19 cellular contexts compared by ENCODE assay signal in genomic region chr2:205133544-205133943, GRCh38.
A peak's percentile ranks its signal among the peaks of the same experiment; 100 is the strongest.
DNase-seq lines count a peak whose midpoint lies in the region; ATAC-seq, FAIRE-seq and TF ChIP-seq lines count a peak whose summit lies in the region.
"Had no signal": no experiment of that assay in that cellular context is flagged by ENCODE, and none has a peak within 500 bp of the region (broad histone marks: within the 10 kb centered on the region; RNA-seq: fewer than 3 reads in every experiment).

No MANE protein-coding gene starts in this region.

- in situ Hi-C loops in HepG2 (cut with HindIII; ENCODE audit: extremely low pct_ligation_motif_present, low pct_unique_long_range_greater_than_20kb) = no loop called here

- H3K27ac ChIP-seq in right lobe of liver = no peak overlapping the region
- no peak overlapping the region for H3K27ac ChIP-seq in HepG2 (ENCODE audit: extremely low read length, insufficient read depth, low read length)
- H3K27ac ChIP-seq in SJCRH30 = no peak overlapping the region
- H3K27ac ChIP-seq: lower lobe of right lung, PC-9, thoracic aorta had no signal

- POLR2A ChIA-PET in HepG2 (lab: Yijun Ruan, JAX) = no interaction called here

- no peak overlapping the region for H2AFZ ChIP-seq in HepG2 (ENCODE audit: low read length)
- H2AFZ ChIP-seq: PC-9 had no signal

- H4K20me1 ChIP-seq in HepG2 (ENCODE audit: insufficient read depth, low read length) = no peaks in the 10 kb centered on the region

- WGBS in right lobe of liver (ENCODE audit: insufficient coverage, low coverage, low lambda C conversion rate, missing lambda C conversion rate) = 36% methylated on average over 1 of the region's 1 CpG
- 13% methylated on average over 1 of the region's 1 CpG for WGBS in HepG2 (ENCODE audit: low lambda C conversion rate)

- no peak overlapping the region for H3K4me3 ChIP-seq in right lobe of liver
- H3K4me3 ChIP-seq in HepG2 (replicated peaks in 1 of 3; ENCODE audit: insufficient read depth in 1 of 3, low read depth in 2 of 3, low read length in 3 of 3) = no peak overlapping the region
- no peak overlapping the region for H3K4me3 ChIP-seq in SJCRH30
- no peak overlapping the region for H3K4me3 ChIP-seq in fibroblast of pulmonary artery (replicated peaks; ENCODE audit: low read depth, low read length)
- H3K4me3 ChIP-seq: GM12878, lower lobe of right lung, PC-9, thoracic aorta had no signal

- H3K27me3 ChIP-seq in right lobe of liver (no peaks in the 10 kb centered on the region), HepG2 (ENCODE audit: control insufficient read depth in 1 of 2, insufficient read depth in 2 of 2, low read length in 2 of 2) (no peaks in the 10 kb centered on the region), SJCRH30 (no peaks in the 10 kb centered on the region)

- no peaks in the 10 kb centered on the region for H3K4me1 ChIP-seq in right lobe of liver
- no peaks in the 10 kb centered on the region for H3K4me1 ChIP-seq in HepG2 (ENCODE audit: insufficient read depth, low read length)
- H3K4me1 ChIP-seq in SJCRH30 = peaks cover 8% of the 10 kb centered on the region; the same call in 1 of the 2 replicates

- DNase-seq in right lobe of liver (peak in 2 of 3 donors; percentile 17 to 46), HepG2 (ENCODE audit: low spot score) (no peak), SJCRH30 (peak; percentile 6 to 18), fibroblast of pulmonary artery (ENCODE audit: low read depth) (peak; percentile 35), H4 (ENCODE audit: low spot score) (no peak)
- DNase-seq in stimulated activated naive CD4-positive, alpha-beta T cell treated with Interleukin-2 at 50 U/mL for 16 hours (lab: John Stamatoyannopoulos, UW) = no peak
- no peak for DNase-seq in activated CD4-positive, CD25-positive, alpha-beta regulatory T cell treated with anti-CD3 and anti-CD28 coated beads, Interleukin-2, amount 50 U/mL, for 72 hours
- DNase-seq: activated B cell treated with CpG ODN at 0.5 μM for 24 hours; activated CD4-positive, alpha-beta memory T cell treated with anti-CD3 and anti-CD28 coated beads, Interleukin-2, amount 10 ng/mL, durations not matched to agents 7 days and 5 days; activated naive CD4-positive, alpha-beta T cell; H7; lower lobe of right lung; NCI-H1930; NCI-H82; PC-9; stimulated activated CD4-positive, alpha-beta T cell treated with anti-CD3 and anti-CD28 coated beads, Interleukin-15, amount 100 ng/mL, for 24 hours had no signal

- no peak for TF ChIP-seq RAD21 in HepG2 (CRISPR knock-in tag; IDR thresholded peaks at IDR 0.05)

- no peak overlapping the region for H3K9ac ChIP-seq in HepG2 (ENCODE audit: insufficient read depth, low read depth, low read length)

- H3K36me3 ChIP-seq in right lobe of liver (no peaks in the 10 kb centered on the region), HepG2 (replicated peaks in 1 of 2; ENCODE audit: control insufficient read depth in 1 of 2, insufficient read depth in 2 of 2, low read length in 2 of 2) (no peaks in the 10 kb centered on the region), SJCRH30 (no peaks in the 10 kb centered on the region)
- H3K36me3 ChIP-seq: lower lobe of right lung, thoracic aorta had no signal

- FAIRE-seq in HepG2 (lab: Jason Lieb, UNC) = no peak
- FAIRE-seq: G401.6, GM12878 had no signal

- H3K9me3 ChIP-seq in right lobe of liver (no peaks in the 10 kb centered on the region), HepG2 (ENCODE audit: low read length) (peaks cover 25% of the 10 kb centered on the region; the same call in 1 of the 2 replicates), SJCRH30 (replicated peaks) (no peaks in the 10 kb centered on the region; the same call in 1 of the 2 replicates)
- H3K9me3 ChIP-seq: lower lobe of right lung, thoracic aorta had no signal

- TF ChIP-seq EP300 in HepG2 (IDR thresholded peaks at IDR 0.05; ENCODE audit: low read depth in 2 of 2, low read length in 2 of 2) (no peak), HepG2 (CRISPR knock-in tag; IDR thresholded peaks at IDR 0.05; ENCODE audit: borderline replicate concordance) (no peak)

- no peak for TF ChIP-seq POLR2A in right lobe of liver (IDR thresholded peaks at IDR 0.05)
- TF ChIP-seq POLR2A in HepG2 (IDR thresholded peaks at IDR 0.05; ENCODE audit: insufficient read depth in 1 of 2, low read depth in 2 of 2, low read length in 2 of 2) = no peak

- no peak for TF ChIP-seq CTCF in right lobe of liver (IDR thresholded peaks at IDR 0.05)
- no peak for TF ChIP-seq CTCF in HepG2 (CRISPR knock-in tag; IDR thresholded peaks at IDR 0.05)
- TF ChIP-seq CTCF in fibroblast of pulmonary artery (IDR thresholded peaks at IDR 0.05; ENCODE audit: low read length, missing control alignments) = no peak

- no peak overlapping the region for H3K4me2 ChIP-seq in HepG2 (ENCODE audit: low read depth, low read length)
- H3K4me2 ChIP-seq: PC-9 had no signal

- H3K79me2 ChIP-seq in HepG2 (ENCODE audit: insufficient read depth, low read length) = no peaks in the 10 kb centered on the region

- intact Hi-C loops in right lobe of liver (cut with DNase I) = no loop called here
- intact Hi-C loops in HepG2 (cut with micrococcal nuclease; ENCODE audit: unreplicated experiment) = no loop called here

- no peak for ATAC-seq in right lobe of liver
- no peak for ATAC-seq in HepG2
- ATAC-seq: GM12878, lower lobe of right lung had no signal

- CTCF ChIA-PET in HepG2 (lab: Yijun Ruan, JAX; ENCODE audit: low intra/inter-chr PET ratio, low total read pairs) = no interaction called here

- BruUV-seq in HepG2 (replicated peaks; lab: Mats Ljungman, UMichigan) = no TSS peak

TF ChIP-seq in HepG2, 621 proteins besides CTCF, POLR2A, EP300 and RAD21 (continues in another document):
- no peak for TF ChIP-seq DMAP1 (CRISPR knock-in tag; IDR thresholded peaks at IDR 0.05)
- TF ChIP-seq HNRNPL (IDR thresholded peaks at IDR 0.05; ENCODE audit: low read depth, low read length) = no peak
- TF ChIP-seq ZNF446 (CRISPR knock-in tag; IDR thresholded peaks at IDR 0.05) = no peak
- no peak for TF ChIP-seq SMAD9 (CRISPR knock-in tag; IDR thresholded peaks at IDR 0.05)
- TF ChIP-seq STAG1 (CRISPR knock-in tag; IDR thresholded peaks at IDR 0.05) = no peak
- no peak for TF ChIP-seq ZNF614 (CRISPR knock-in tag; IDR thresholded peaks at IDR 0.05; ENCODE audit: borderline replicate concordance)
- no peak for TF ChIP-seq SAFB2 (CRISPR knock-in tag; IDR thresholded peaks at IDR 0.05; ENCODE audit: borderline replicate concordance, low read depth)
- no peak for TF ChIP-seq PRPF4 (IDR thresholded peaks at IDR 0.05; ENCODE audit: low read depth, low read length, poor library complexity, severe bottlenecking)
- no peak for TF ChIP-seq BRF2 (CRISPR knock-in tag; IDR thresholded peaks at IDR 0.05)
- TF ChIP-seq ZNF30 (CRISPR knock-in tag; IDR thresholded peaks at IDR 0.05) = no peak
- TF ChIP-seq ZNF777 (CRISPR knock-in tag; IDR thresholded peaks at IDR 0.05) = no peak
- TF ChIP-seq TFDP2 (CRISPR knock-in tag; IDR thresholded peaks at IDR 0.05) = no peak
- TF ChIP-seq ZNF616 (CRISPR knock-in tag; IDR thresholded peaks at IDR 0.05; ENCODE audit: low read depth) = no peak
- TF ChIP-seq ZNF609 (CRISPR knock-in tag; IDR thresholded peaks at IDR 0.05; ENCODE audit: borderline replicate concordance) = no peak

Comparison
In these comparisons a context has a peak if more than half of its experiments do, and no peak if none do; other contexts are left out.
1. DNase-seq: peak in right lobe of liver (2 of 3), SJCRH30 (2 of 2) and fibroblast of pulmonary artery (single experiment); none in HepG2 (single experiment), H4 (single experiment), stimulated activated naive CD4-positive, alpha-beta T cell treated with Interleukin-2 at 50 U/mL for 16 hours (single experiment) and activated CD4-positive, CD25-positive, alpha-beta regulatory T cell treated with anti-CD3 and anti-CD28 coated beads, Interleukin-2, amount 50 U/mL, for 72 hours (single experiment).